In the genomic region with DNA sequence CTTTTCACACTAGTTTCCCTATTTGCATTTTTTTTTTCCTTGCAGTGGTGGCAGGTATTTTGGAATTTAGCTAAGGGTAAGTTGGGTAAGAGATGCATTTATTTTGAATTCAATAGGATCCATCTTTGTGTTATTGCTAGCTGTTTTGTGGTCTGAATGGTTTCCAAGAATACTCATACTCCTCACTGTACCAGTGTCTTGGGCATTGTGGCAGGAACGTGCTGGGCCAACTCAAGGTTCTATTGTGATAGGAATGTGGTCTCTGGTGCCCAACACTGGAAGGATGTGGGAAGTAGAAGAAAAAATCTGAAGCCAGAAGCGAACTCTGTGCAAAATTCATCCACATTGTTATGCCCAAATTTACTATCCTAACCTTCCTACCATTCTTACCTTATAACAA, we compare ENCODE assay signal across 20 cellular contexts.
"Had no signal": no experiment of that assay in that cellular context is flagged by ENCODE, and none has a peak within 500 bp of the region (broad histone marks: within the 10 kb centered on the region; RNA-seq: fewer than 3 reads in every experiment).

No MANE protein-coding gene starts in this region.

- ATAC-seq: activated CD8-positive, alpha-beta T cell treated with anti-CD3 and anti-CD28 coated beads, Interleukin-2, amount 10 ng/mL, durations not matched to agents 7 days and 5 days; activated T-cell treated with anti-CD3 and anti-CD28 coated beads, Interleukin-2, amount 50 U/mL, for 4 hours; stimulated activated naive CD8-positive, alpha-beta T cell treated with anti-CD3 and anti-CD28 coated beads, Interleukin-15, amount 100 ng/mL, for 72 hours had no signal

- H3K4me1 Mint-ChIP-seq: activated CD4-positive, alpha-beta T cell treated with anti-CD3 and anti-CD28 coated beads, Interleukin-2, amount 10 ng/mL, durations not matched to agents 7 days and 5 days; stimulated activated naive CD8-positive, alpha-beta T cell treated with anti-CD3 and anti-CD28 coated beads, Interleukin-15, amount 100 ng/mL, for 72 hours had no signal

- H3K27ac ChIP-seq: epithelial cell of prostate had no signal

- H3K36me3 Mint-ChIP-seq: mesothelial cell of epicardium, type B pancreatic cell had no signal

- FAIRE-seq: bronchial epithelial cell had no signal

- H3K27me3 Mint-ChIP-seq: activated CD4-positive, alpha-beta T cell treated with anti-CD3 and anti-CD28 coated beads, Interleukin-2, amount 10 ng/mL, durations not matched to agents 7 days and 5 days; progenitor cell of endocrine pancreas; stimulated activated naive CD8-positive, alpha-beta T cell treated with anti-CD3 and anti-CD28 coated beads, Interleukin-15, amount 100 ng/mL, for 72 hours; type B pancreatic cell had no signal

- H3K9me3 Mint-ChIP-seq: activated CD4-positive, alpha-beta T cell treated with anti-CD3 and anti-CD28 coated beads, Interleukin-2, amount 10 ng/mL, durations not matched to agents 7 days and 5 days; activated T-cell treated with anti-CD3 and anti-CD28 coated beads, Interleukin-2, amount 50 U/mL, for 4 hours; nephron progenitor cell; stimulated activated naive CD8-positive, alpha-beta T cell treated with anti-CD3 and anti-CD28 coated beads, Interleukin-15, amount 100 ng/mL, for 72 hours had no signal

- H3K4me3 ChIP-seq: lung had no signal

- H3K4me3 Mint-ChIP-seq: activated CD4-positive, alpha-beta T cell treated with anti-CD3 and anti-CD28 coated beads, Interleukin-2, amount 10 ng/mL, durations not matched to agents 7 days and 5 days; activated CD8-positive, alpha-beta T cell treated with anti-CD3 and anti-CD28 coated beads, Interleukin-2, amount 10 ng/mL, durations not matched to agents 7 days and 5 days; activated T-cell treated with anti-CD3 and anti-CD28 coated beads, Interleukin-2, amount 50 U/mL, for 4 hours; mesothelial cell of epicardium; nephron progenitor cell; stimulated activated naive CD8-positive, alpha-beta T cell treated with anti-CD3 and anti-CD28 coated beads, Interleukin-15, amount 100 ng/mL, for 72 hours; type B pancreatic cell had no signal

- H3K27ac Mint-ChIP-seq: activated CD4-positive, alpha-beta T cell treated with anti-CD3 and anti-CD28 coated beads, Interleukin-2, amount 10 ng/mL, durations not matched to agents 7 days and 5 days; activated CD8-positive, alpha-beta T cell treated with anti-CD3 and anti-CD28 coated beads, Interleukin-2, amount 10 ng/mL, durations not matched to agents 7 days and 5 days; mesothelial cell of epicardium; nephron progenitor cell; progenitor cell of endocrine pancreas; stimulated activated naive CD8-positive, alpha-beta T cell treated with anti-CD3 and anti-CD28 coated beads, Interleukin-15, amount 100 ng/mL, for 72 hours; type B pancreatic cell had no signal

- DNase-seq: activated CD4-positive, alpha-beta T cell treated with anti-CD3 and anti-CD28 coated beads, Interleukin-2, amount 10 ng/mL, durations not matched to agents 7 days and 5 days; activated CD8-positive, alpha-beta T cell treated with anti-CD3 and anti-CD28 coated beads, Interleukin-2, amount 10 ng/mL, durations not matched to agents 7 days and 5 days; activated effector memory CD4-positive, alpha-beta T cell treated with Interleukin-2 at 50 U/mL for 16 hours; activated naive CD4-positive, alpha-beta T cell treated with anti-CD3 and anti-CD28 coated beads, Interleukin-2, amount 50 U/mL, for 16 hours; activated T-cell treated with anti-CD3 and anti-CD28 coated beads, Interleukin-2, amount 50 U/mL, for 4 hours; foreskin melanocyte; hypothalamus; islet precursor cell; nephron progenitor cell; nucleus accumbens; stimulated activated CD4-positive, alpha-beta T cell treated with anti-CD3 and anti-CD28 coated beads, Interleukin-15, amount 100 ng/mL, for 24 hours; stimulated activated CD4-positive, alpha-beta T cell treated with anti-CD3 and anti-CD28 coated beads, Interleukin-4, amount 100 ng/mL, for 1 hour; stimulated activated naive CD8-positive, alpha-beta T cell treated with anti-CD3 and anti-CD28 coated beads, Interleukin-15, amount 100 ng/mL, for 72 hours; T1000 had no signal
